ENCODE assay signal across 34 cellular contexts in genomic region chr6:4752068-4752467, GRCh38.
"Had no signal": no experiment of that assay in that cellular context is flagged by ENCODE, and none has a peak within 500 bp of the region (broad histone marks: within the 10 kb centered on the region; RNA-seq: fewer than 3 reads in every experiment).

No MANE protein-coding gene starts in this region.

- DNase-seq: activated CD4-positive, alpha-beta memory T cell treated with anti-CD3 and anti-CD28 coated beads for 36 hours; activated CD4-positive, alpha-beta T cell treated with anti-CD3 and anti-CD28 coated beads for 1 hour; activated CD4-positive, alpha-beta T cell treated with anti-CD3 and anti-CD28 coated beads for 36 hours; activated CD4-positive, alpha-beta T cell treated with anti-CD3 and anti-CD28 coated beads for 48 hours; activated CD4-positive, alpha-beta T cell treated with anti-CD3 and anti-CD28 coated beads, Interleukin-2, amount 10 ng/mL, durations not matched to agents 7 days and 5 days; activated CD4-positive, CD25-positive, alpha-beta regulatory T cell; activated CD8-positive, alpha-beta memory T cell treated with anti-CD3 and anti-CD28 coated beads, Interleukin-2, amount 50 U/mL, for 4 hours; activated CD8-positive, alpha-beta T cell treated with anti-CD3 and anti-CD28 coated beads for 36 hours; activated effector memory CD4-positive, alpha-beta T cell treated with anti-CD3 and anti-CD28 coated beads, Interleukin-2, amount 50 U/mL, for 16 hours; activated gamma-delta T cell treated with Interleukin-2 at 50 U/mL for 16 hours; activated naive CD4-positive, alpha-beta T cell; activated naive CD4-positive, alpha-beta T cell treated with anti-CD3 and anti-CD28 coated beads for 36 hours; activated naive CD4-positive, alpha-beta T cell treated with anti-CD3 and anti-CD28 coated beads, Interleukin-2, amount 50 U/mL, for 16 hours; activated naive CD8-positive, alpha-beta T cell treated with anti-CD3 and anti-CD28 coated beads for 36 hours; activated T-cell treated with anti-CD3 and anti-CD28 coated beads for 4 hours; activated T-cell treated with anti-CD3 and anti-CD28 coated beads, Interleukin-2, amount 50 U/mL, for 1 hour; activated T-cell treated with anti-CD3 and anti-CD28 coated beads, Interleukin-2, amount 50 U/mL, for 4 hours; activated T-cell treated with anti-CD3 and anti-CD28 coated beads, Interleukin-2, amount 50 U/mL, for 72 hours; adrenal gland; amniotic stem cell; aorta; body of pancreas; brain microvascular endothelial cell; central memory CD4-positive, alpha-beta T cell; T-helper 1 cell; T-helper 2 cell; T-helper 9 cell had no signal

- H3K9me3 Mint-ChIP-seq: activated CD4-positive, alpha-beta memory T cell treated with anti-CD3 and anti-CD28 coated beads for 36 hours; activated CD4-positive, alpha-beta T cell treated with anti-CD3 and anti-CD28 coated beads, Interleukin-2, amount 10 ng/mL, durations not matched to agents 7 days and 5 days; activated CD8-positive, alpha-beta T cell treated with anti-CD3 and anti-CD28 coated beads for 36 hours; activated naive CD4-positive, alpha-beta T cell treated with anti-CD3 and anti-CD28 coated beads for 36 hours; activated naive CD8-positive, alpha-beta T cell treated with anti-CD3 and anti-CD28 coated beads for 36 hours; activated T-cell treated with anti-CD3 and anti-CD28 coated beads, Interleukin-2, amount 50 U/mL, for 4 hours; activated T-helper 1 cell treated with anti-CD3 and anti-CD28 coated beads, Interleukin-12 subunit alpha, Interleukin-12 subunit beta, Interleukin-2, Interleukin-4 antibody, amounts not matched to agents 30 ng/mL and 10 ng/mL and 1 ng/mL, durations not matched to agents 14 hours and 24 hours and 36 hours; activated T-helper 17 cell treated with anti-CD3 and anti-CD28 coated beads, Interleukin-2, amount 50 U/mL, for 72 hours; T-helper 1 cell treated with Interleukin-12 subunit alpha and Interleukin-12 subunit beta and Interleukin-4 antibody, amounts not matched to agents 30 μg/mL and 1 μg/mL, for 36 hours; T-helper 2 cell treated with Interferon-gamma antibody and Interleukin-4, amounts not matched to agents 5 μg/mL and 100 μg/mL, for 36 hours had no signal

- H3K4me3 Mint-ChIP-seq: activated CD4-positive, alpha-beta memory T cell treated with anti-CD3 and anti-CD28 coated beads for 36 hours; activated CD4-positive, alpha-beta T cell treated with anti-CD3 and anti-CD28 coated beads for 36 hours; activated CD4-positive, alpha-beta T cell treated with anti-CD3 and anti-CD28 coated beads, Interleukin-2, amount 10 ng/mL, durations not matched to agents 7 days and 5 days; activated CD8-positive, alpha-beta T cell treated with anti-CD3 and anti-CD28 coated beads for 36 hours; activated naive CD4-positive, alpha-beta T cell treated with anti-CD3 and anti-CD28 coated beads for 36 hours; activated naive CD8-positive, alpha-beta T cell treated with anti-CD3 and anti-CD28 coated beads for 36 hours; activated T-cell treated with anti-CD3 and anti-CD28 coated beads, Interleukin-2, amount 50 U/mL, for 4 hours; activated T-cell treated with anti-CD3 and anti-CD28 coated beads, Interleukin-2, amount 50 U/mL, for 72 hours; activated T-helper 1 cell treated with anti-CD3 and anti-CD28 coated beads, Interleukin-12 subunit alpha, Interleukin-12 subunit beta, Interleukin-2, Interleukin-4 antibody, amounts not matched to agents 30 ng/mL and 10 ng/mL and 1 ng/mL, durations not matched to agents 14 hours and 24 hours and 36 hours; activated T-helper 17 cell treated with anti-CD3 and anti-CD28 coated beads, Interleukin-2, amount 50 U/mL, for 72 hours; T-helper 1 cell treated with Interleukin-12 subunit alpha and Interleukin-12 subunit beta and Interleukin-4 antibody, amounts not matched to agents 30 μg/mL and 1 μg/mL, for 36 hours; T-helper 2 cell treated with Interferon-gamma antibody and Interleukin-4, amounts not matched to agents 5 μg/mL and 100 μg/mL, for 36 hours had no signal

- H3K27ac Mint-ChIP-seq: activated CD4-positive, alpha-beta memory T cell treated with anti-CD3 and anti-CD28 coated beads for 36 hours; activated CD4-positive, alpha-beta T cell treated with anti-CD3 and anti-CD28 coated beads for 36 hours; activated CD4-positive, alpha-beta T cell treated with anti-CD3 and anti-CD28 coated beads, Interleukin-2, amount 10 ng/mL, durations not matched to agents 7 days and 5 days; activated CD8-positive, alpha-beta T cell treated with anti-CD3 and anti-CD28 coated beads for 36 hours; activated naive CD4-positive, alpha-beta T cell treated with anti-CD3 and anti-CD28 coated beads for 36 hours; activated naive CD4-positive, alpha-beta T cell treated with anti-CD3 and anti-CD28 coated beads, Interleukin-2, amount 50 U/mL, for 72 hours; activated naive CD8-positive, alpha-beta T cell treated with anti-CD3 and anti-CD28 coated beads for 36 hours; activated T-cell treated with anti-CD3 and anti-CD28 coated beads, Interleukin-2, amount 50 U/mL, for 72 hours; activated T-helper 1 cell treated with anti-CD3 and anti-CD28 coated beads, Interleukin-12 subunit alpha, Interleukin-12 subunit beta, Interleukin-2, Interleukin-4 antibody, amounts not matched to agents 30 ng/mL and 10 ng/mL and 1 ng/mL, durations not matched to agents 14 hours and 24 hours and 36 hours; activated T-helper 17 cell treated with anti-CD3 and anti-CD28 coated beads, Interleukin-2, amount 50 U/mL, for 72 hours; T-helper 1 cell treated with Interleukin-12 subunit alpha and Interleukin-12 subunit beta and Interleukin-4 antibody, amounts not matched to agents 30 μg/mL and 1 μg/mL, for 36 hours; T-helper 2 cell treated with Interferon-gamma antibody and Interleukin-4, amounts not matched to agents 5 μg/mL and 100 μg/mL, for 36 hours had no signal

- H3K4me1 ChIP-seq: adrenal gland, body of pancreas, breast epithelium had no signal

- H3K27ac ChIP-seq: adrenal gland, body of pancreas, brain microvascular endothelial cell, breast epithelium, VCaP had no signal

- H3K27me3 ChIP-seq: adrenal gland, body of pancreas, brain microvascular endothelial cell, breast epithelium had no signal

- H3K36me3 Mint-ChIP-seq: activated CD4-positive, alpha-beta memory T cell treated with anti-CD3 and anti-CD28 coated beads for 36 hours; activated naive CD4-positive, alpha-beta T cell treated with anti-CD3 and anti-CD28 coated beads, Interleukin-2, amount 50 U/mL, for 72 hours; activated naive CD8-positive, alpha-beta T cell treated with anti-CD3 and anti-CD28 coated beads for 36 hours had no signal

- H3K36me3 ChIP-seq: adrenal gland, brain microvascular endothelial cell, breast epithelium had no signal

- H3K4me1 Mint-ChIP-seq: activated CD4-positive, alpha-beta T cell treated with anti-CD3 and anti-CD28 coated beads for 36 hours; activated CD4-positive, alpha-beta T cell treated with anti-CD3 and anti-CD28 coated beads, Interleukin-2, amount 10 ng/mL, durations not matched to agents 7 days and 5 days; activated naive CD8-positive, alpha-beta T cell treated with anti-CD3 and anti-CD28 coated beads for 36 hours; activated T-helper 17 cell treated with anti-CD3 and anti-CD28 coated beads, Interleukin-2, amount 50 U/mL, for 72 hours had no signal

- H3K4me3 ChIP-seq: adrenal gland, body of pancreas, breast epithelium had no signal

- H3K9me3 ChIP-seq: adrenal gland, body of pancreas, breast epithelium had no signal
